Comparison of ENCODE assay signal across 22 cellular contexts in the genomic region with DNA sequence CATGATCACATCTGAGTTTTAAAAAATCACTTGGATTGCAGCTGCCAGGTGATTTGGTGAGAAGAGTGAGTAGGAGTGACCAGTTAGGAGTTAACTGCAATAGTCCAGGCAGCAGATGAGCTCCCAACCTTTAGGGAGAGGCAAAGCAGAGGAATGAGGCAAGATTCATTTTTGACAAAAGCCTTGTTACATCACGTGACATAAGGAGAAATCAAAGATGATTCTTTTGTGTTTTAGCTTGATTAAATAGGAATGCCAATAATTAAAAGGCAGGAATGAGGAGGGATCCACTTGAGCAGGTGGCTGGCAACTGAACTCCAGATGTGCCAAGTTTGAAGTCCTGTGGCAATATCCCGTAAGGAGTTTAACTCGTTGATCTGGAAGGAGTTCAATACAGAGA. TPM values are rescaled to one million over a fixed set of nuclear protein-coding genes. Genes with fewer than 3 reads are reported as not detected.
DNase-seq lines count a peak whose midpoint lies in the region; ATAC-seq and TF ChIP-seq lines count a peak whose summit lies in the region.
"Had no signal": no experiment of that assay in that cellular context is flagged by ENCODE, and none has a peak within 500 bp of the region (broad histone marks: within the 10 kb centered on the region; RNA-seq: fewer than 3 reads in every experiment).

No MANE protein-coding gene starts in this region.

- peak overlapping the region in 3 of 4 donors; percentile 40 to 88 (median 53) for H3K4me3 Mint-ChIP-seq in IgD-negative memory B cell
- peak overlapping the region in 4 of 5 experiments; percentile 11 to 94 (median 82) for H3K4me3 Mint-ChIP-seq in brain
- no peak overlapping the region for H3K4me3 Mint-ChIP-seq in memory B cell
- H3K4me3 Mint-ChIP-seq in stimulated activated naive B cell treated with anti-CD40 and anti-IgM and Interleukin-4, amounts not matched to agents 10 μg/mL and 1 μg/mL and 100 μg/mL, for 72 hours: no peak overlapping the region
- H3K4me3 Mint-ChIP-seq: activated CD4-positive, alpha-beta T cell treated with anti-CD3 and anti-CD28 coated beads, Interleukin-2, amount 10 ng/mL, durations not matched to agents 24 days and 14 days; T-helper 2 cell treated with Interferon-gamma antibody and Interleukin-4, amounts not matched to agents 5 μg/mL and 100 μg/mL, for 36 hours had no signal

- DNase-seq in memory B cell (ENCODE audit: low spot score in 2 of 2) (no peak), GM19240 (ENCODE audit: insufficient read length, low spot score) (no peak), activated gamma-delta T cell treated with Interleukin-2 at 50 U/mL for 16 hours (no peak), suprapubic skin (ENCODE audit: low spot score in 2 of 2) (no peak)
- DNase-seq in stimulated activated naive B cell treated with anti-CD40 and anti-IgM and Interleukin-4, amounts not matched to agents 10 μg/mL and 1 μg/mL and 100 μg/mL, for 72 hours: no peak
- DNase-seq: activated CD4-positive, alpha-beta T cell treated with anti-CD3 and anti-CD28 coated beads, Interleukin-2, amount 10 ng/mL, durations not matched to agents 24 days and 14 days; effector CD4-positive, alpha-beta T cell; erythroblast; heart left ventricle; left lung; NCI-H1048; NCI-H187; NCI-H526 treated with DMSO at 0.1 percent for 48 hours; SK-N-SH had no signal

- H3K9me3 Mint-ChIP-seq in IgD-negative memory B cell: no peaks in the 10 kb centered on the region
- H3K9me3 Mint-ChIP-seq in brain: peaks cover 0 to 13% (median 2%) of the 10 kb centered on the region in 5 experiments
- H3K9me3 Mint-ChIP-seq in memory B cell: no peaks in the 10 kb centered on the region
- no peaks in the 10 kb centered on the region for H3K9me3 Mint-ChIP-seq in stimulated activated naive B cell treated with anti-CD40 and anti-IgM and Interleukin-4, amounts not matched to agents 10 μg/mL and 1 μg/mL and 100 μg/mL, for 72 hours
- H3K9me3 Mint-ChIP-seq: activated CD4-positive, alpha-beta T cell treated with anti-CD3 and anti-CD28 coated beads, Interleukin-2, amount 10 ng/mL, durations not matched to agents 24 days and 14 days; T-helper 2 cell treated with Interferon-gamma antibody and Interleukin-4, amounts not matched to agents 5 μg/mL and 100 μg/mL, for 36 hours had no signal

- no peaks in the 10 kb centered on the region for H3K27me3 ChIP-seq in suprapubic skin
- H3K27me3 ChIP-seq: ascending aorta had no signal

- no peaks in the 10 kb centered on the region for H3K36me3 ChIP-seq in suprapubic skin
- H3K36me3 ChIP-seq: left lung had no signal

- H3K4me1 Mint-ChIP-seq in IgD-negative memory B cell (peaks cover 15 to 28% (median 25%) of the 10 kb centered on the region in 3 donors), brain (peaks cover 73% of the 10 kb centered on the region), memory B cell (peaks cover 28% of the 10 kb centered on the region)
- peaks cover 6 to 21% of the 10 kb centered on the region in 2 donors for H3K4me1 Mint-ChIP-seq in stimulated activated naive B cell treated with anti-CD40 and anti-IgM and Interleukin-4, amounts not matched to agents 10 μg/mL and 1 μg/mL and 100 μg/mL, for 72 hours

- H3K4me1 ChIP-seq in suprapubic skin: peaks cover 29% of the 10 kb centered on the region

- TF ChIP-seq EP300 in suprapubic skin (IDR thresholded peaks at IDR 0.05): no peak

- H3K27ac Mint-ChIP-seq in IgD-negative memory B cell (no peak overlapping the region), brain (peak overlapping the region in 3 of 5 experiments; percentile 44 to 94 (median 51)), memory B cell (peak overlapping the region; percentile 6)
- H3K27ac Mint-ChIP-seq in stimulated activated naive B cell treated with anti-CD40 and anti-IgM and Interleukin-4, amounts not matched to agents 10 μg/mL and 1 μg/mL and 100 μg/mL, for 72 hours: peak overlapping the region; percentile 7
- H3K27ac Mint-ChIP-seq: activated CD4-positive, alpha-beta T cell treated with anti-CD3 and anti-CD28 coated beads, Interleukin-2, amount 10 ng/mL, durations not matched to agents 24 days and 14 days; activated naive CD8-positive, alpha-beta T cell; T-helper 2 cell treated with Interferon-gamma antibody and Interleukin-4, amounts not matched to agents 5 μg/mL and 100 μg/mL, for 36 hours had no signal

- H3K36me3 Mint-ChIP-seq in IgD-negative memory B cell (peaks cover 2% of the 10 kb centered on the region), brain (peaks cover 30% of the 10 kb centered on the region), memory B cell (peaks cover 17% of the 10 kb centered on the region)
- peaks cover 10 to 12% of the 10 kb centered on the region in 2 donors for H3K36me3 Mint-ChIP-seq in stimulated activated naive B cell treated with anti-CD40 and anti-IgM and Interleukin-4, amounts not matched to agents 10 μg/mL and 1 μg/mL and 100 μg/mL, for 72 hours
- H3K36me3 Mint-ChIP-seq: activated naive CD8-positive, alpha-beta T cell had no signal

- TF ChIP-seq CTCF in brain (conservative IDR thresholded peaks at IDR 0.05) (no peak), suprapubic skin (IDR thresholded peaks at IDR 0.05) (no peak)

- WGBS in suprapubic skin: 66% methylated on average over 3 of the region's 3 CpGs

- H3K4me3 ChIP-seq in suprapubic skin: no peak overlapping the region
- H3K4me3 ChIP-seq: ascending aorta, left lung, skin epidermis had no signal

- no peak for ATAC-seq in memory B cell (ENCODE audit: low read depth)
- ATAC-seq in stimulated activated naive B cell treated with anti-CD40 and anti-IgM and Interleukin-4, amounts not matched to agents 10 μg/mL and 1 μg/mL and 100 μg/mL, for 72 hours (replicated peaks): no peak
- ATAC-seq: heart left ventricle, left lung had no signal

- H3K27ac ChIP-seq in suprapubic skin: no peak overlapping the region
- H3K27ac ChIP-seq: ascending aorta, left lung, RWPE1, VCaP had no signal

- H3K27me3 Mint-ChIP-seq in IgD-negative memory B cell (no peaks in the 10 kb centered on the region), brain (peaks cover 22% of the 10 kb centered on the region), memory B cell (no peaks in the 10 kb centered on the region)
- H3K27me3 Mint-ChIP-seq in stimulated activated naive B cell treated with anti-CD40 and anti-IgM and Interleukin-4, amounts not matched to agents 10 μg/mL and 1 μg/mL and 100 μg/mL, for 72 hours: peaks cover 33% of the 10 kb centered on the region in 2 donors

- TF ChIP-seq POLR2A in suprapubic skin (IDR thresholded peaks at IDR 0.05): no peak

- H3K9me3 ChIP-seq in suprapubic skin: no peaks in the 10 kb centered on the region
- H3K9me3 ChIP-seq: ascending aorta, heart left ventricle, left lung, SK-N-SH had no signal

RNA-seq across cellular contexts. Expression of gene GATM, which starts 2.5 kb away (rescaled TPM):
- polyA plus RNA-seq in IgD-negative memory B cell: 17.8 TPM
- 58.9 TPM for polyA plus RNA-seq in brain (ENCODE audit: insufficient read depth, low read depth, low replicate concordance)
- total RNA-seq in suprapubic skin: 100 to 1,000 TPM; 159 to 195 (median 172) TPM

Comparison
In these comparisons a context has a peak if more than half of its experiments do, and no peak if none do; other contexts are left out.
1. H3K27ac Mint-ChIP-seq: peak in brain (3 of 5), memory B cell (single experiment) and stimulated activated naive B cell treated with anti-CD40 and anti-IgM and Interleukin-4, amounts not matched to agents 10 μg/mL and 1 μg/mL and 100 μg/mL, for 72 hours (single experiment); none in IgD-negative memory B cell (0 of 3).
2. H3K4me3 Mint-ChIP-seq: peak in IgD-negative memory B cell (3 of 4) and brain (4 of 5); none in memory B cell (single experiment) and stimulated activated naive B cell treated with anti-CD40 and anti-IgM and Interleukin-4, amounts not matched to agents 10 μg/mL and 1 μg/mL and 100 μg/mL, for 72 hours (0 of 2).